14 cellular contexts compared by ENCODE assay signal in the genomic region with DNA sequence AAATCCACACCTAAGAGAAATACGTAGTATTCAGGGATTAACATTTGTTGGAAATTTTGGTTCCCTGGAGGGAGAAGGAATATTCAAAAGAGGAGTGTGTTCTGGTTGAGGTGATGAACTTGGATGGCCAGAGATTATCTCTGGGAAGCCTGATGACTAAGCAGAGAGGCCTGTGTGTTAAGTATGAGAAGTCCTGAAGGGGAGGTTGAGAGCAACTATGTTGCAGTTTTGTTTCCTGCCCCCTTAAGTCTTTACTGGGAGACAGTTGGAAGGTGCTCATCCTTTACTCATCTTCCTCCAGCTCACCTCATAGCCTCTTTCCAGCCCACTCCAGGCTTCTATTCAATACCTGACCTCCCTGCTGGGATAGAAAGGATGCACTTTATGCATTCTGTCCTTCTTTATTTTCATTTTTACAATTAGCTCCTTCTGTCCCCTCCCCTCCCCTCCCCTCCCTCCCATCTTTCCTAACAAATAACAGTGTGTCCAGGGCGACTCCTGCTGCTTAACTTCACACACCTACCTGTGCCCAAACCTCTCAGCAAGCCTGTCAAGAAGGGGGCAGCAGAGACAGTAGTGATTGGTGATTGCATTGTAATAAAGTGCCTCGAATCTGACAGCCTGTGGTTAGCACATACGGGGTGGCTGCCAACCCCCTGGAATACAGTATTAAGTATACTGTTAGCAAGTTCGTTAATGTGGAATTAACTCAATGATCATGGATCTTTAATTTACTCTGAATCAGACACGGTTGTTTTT. TPM values are rescaled to one million over a fixed set of nuclear protein-coding genes. Genes with fewer than 3 reads are reported as not detected.
DNase-seq lines count a peak whose midpoint lies in the region; ATAC-seq, FAIRE-seq and TF ChIP-seq lines count a peak whose summit lies in the region.
"Had no signal": no experiment of that assay in that cellular context is flagged by ENCODE, and none has a peak within 500 bp of the region (broad histone marks: within the 10 kb centered on the region; RNA-seq: fewer than 3 reads in every experiment).

No MANE protein-coding gene starts in this region.

- no peaks in the 10 kb centered on the region for H3K79me2 ChIP-seq in astrocyte (ENCODE audit: insufficient read depth, low read length)

- H3K36me3 ChIP-seq in astrocyte (ENCODE audit: insufficient read depth, low read length) (no peaks in the 10 kb centered on the region), left lung (peaks cover 0 to 5% of the 10 kb centered on the region in 2 donors)
- H3K36me3 ChIP-seq: cardiac muscle cell, thyroid gland had no signal

- H3K36me3 Mint-ChIP-seq in astrocyte (ENCODE audit: low read depth, unreplicated experiment): peaks cover 14% of the 10 kb centered on the region
- H3K36me3 Mint-ChIP-seq in immature natural killer cell: peaks cover 5 to 29% (median 7%) of the 10 kb centered on the region in 3 donors

- H2AFZ ChIP-seq in astrocyte (ENCODE audit: low read depth, low read length): no peak overlapping the region

- FAIRE-seq in D721Med (lab: Jason Lieb, UNC): no peak
- no peak for FAIRE-seq in astrocyte (lab: Jason Lieb, UNC)

- H3K4me2 ChIP-seq in astrocyte (ENCODE audit: low read length): peak overlapping the region; percentile 6

- H3K4me1 Mint-ChIP-seq in astrocyte (ENCODE audit: low read depth, unreplicated experiment) (peaks cover 12% of the 10 kb centered on the region), immature natural killer cell (peaks cover 50 to 72% of the 10 kb centered on the region in 2 donors)

- H3K9ac ChIP-seq in astrocyte (ENCODE audit: low read length): no peak overlapping the region

- no peaks in the 10 kb centered on the region for H3K9me3 ChIP-seq in astrocyte (ENCODE audit: insufficient read depth, low read depth, low read length)
- H3K9me3 ChIP-seq in left lung: no peaks in the 10 kb centered on the region

- no peak overlapping the region for H3K4me3 ChIP-seq in astrocyte (ENCODE audit: insufficient read depth, low read depth, low read length)
- no peak overlapping the region for H3K4me3 ChIP-seq in left lung
- H3K4me3 ChIP-seq: cardiac muscle cell, thyroid gland had no signal

- H3K27ac ChIP-seq in astrocyte (ENCODE audit: low read depth, low read length) (no peak overlapping the region), left lung (no peak overlapping the region)
- H3K27ac ChIP-seq: cardiac muscle cell, thyroid gland had no signal

- no peaks in the 10 kb centered on the region for H3K9me3 Mint-ChIP-seq in astrocyte (ENCODE audit: unreplicated experiment)
- no peaks in the 10 kb centered on the region for H3K9me3 Mint-ChIP-seq in immature natural killer cell

- peak; percentile 1 for TF ChIP-seq CTCF in D721Med (IDR thresholded peaks at IDR 0.05; ENCODE audit: insufficient read depth, missing control alignments)
- TF ChIP-seq CTCF in astrocyte (IDR thresholded peaks at IDR 0.05; ENCODE audit: insufficient read depth, low read depth, low read length): no peak
- TF ChIP-seq CTCF in left lung (IDR thresholded peaks at IDR 0.05): no peak

- H4K20me1 ChIP-seq in astrocyte (ENCODE audit: insufficient read depth, low read length): peaks cover 5% of the 10 kb centered on the region

- DNase-seq in D721Med (ENCODE audit: insufficient read length, low spot score): no peak
- peak; percentile 84 for DNase-seq in HT1080 (ENCODE audit: low read depth)
- DNase-seq in astrocyte (ENCODE audit: low read depth): peak; percentile 41
- DNase-seq in immature natural killer cell: peak; percentile 36 to 46 (median 41)
- no peak for DNase-seq in left lung
- no peak for DNase-seq in medulla oblongata (ENCODE audit: extremely low spot score)
- DNase-seq: activated T-cell treated with anti-CD3 and anti-CD28 coated beads for 4 hours, DND-41, glutamatergic neuron, midbrain, thyroid gland had no signal

- H3K27me3 Mint-ChIP-seq in astrocyte (ENCODE audit: low read depth, unreplicated experiment): no peaks in the 10 kb centered on the region
- H3K27me3 Mint-ChIP-seq in immature natural killer cell (ENCODE audit: low read depth in 3 of 3): no peaks in the 10 kb centered on the region

- H3K4me1 ChIP-seq in astrocyte (ENCODE audit: insufficient read depth, low read length) (peaks cover 11% of the 10 kb centered on the region), left lung (peaks cover 0 to 1% of the 10 kb centered on the region in 2 donors)
- H3K4me1 ChIP-seq: thyroid gland had no signal

- ATAC-seq in left lung (no peak), HG03039 (IDR thresholded peaks at IDR 0.05; ENCODE audit: unreplicated experiment) (no peak), GM21723 (IDR thresholded peaks at IDR 0.05; ENCODE audit: unreplicated experiment) (no peak)

- H3K27me3 ChIP-seq in astrocyte (ENCODE audit: insufficient read depth, low read length) (no peaks in the 10 kb centered on the region), left lung (no peaks in the 10 kb centered on the region)
- H3K27me3 ChIP-seq: cardiac muscle cell, thyroid gland had no signal

- H3K27ac Mint-ChIP-seq in astrocyte (ENCODE audit: unreplicated experiment) (peak overlapping the region; percentile 66), immature natural killer cell (peak overlapping the region; percentile 34 to 77 (median 69))

- intact Hi-C loops in left lung (cut with DNase I): no loop called here

- H3K4me3 Mint-ChIP-seq in astrocyte (ENCODE audit: unreplicated experiment) (peak overlapping the region; percentile 27), immature natural killer cell (peak overlapping the region; percentile 3 to 60 (median 45))

RNA-seq across cellular contexts. Expression of a gene that starts 11.9 kb away (rescaled TPM):
- 50.6 and 58.2 TPM in 2 replicates for total RNA-seq in HT1080 (2014; rRNA removed; shearing (Covaris generic))
- 33.2 and 33.3 TPM in 2 replicates for polyA plus RNA-seq in HT1080 (2015; cell fraction: cytosol; rRNA removed)
- polyA plus RNA-seq in HT1080 (2015; cell fraction: nucleus; rRNA removed): 21.5 and 21.8 TPM in 2 replicates
- total RNA-seq in astrocyte (42.2 and 45.4 TPM in 2 replicates), left lung (10 to 100 TPM; 22.7 to 31.8 TPM)
- polyA plus RNA-seq in immature natural killer cell: 10 to 100 TPM; 15.9 to 29.8 (median 23.2) TPM

Comparison
In these comparisons a context has a peak if more than half of its experiments do, and no peak if none do; other contexts are left out.
1. DNase-seq: peak in HT1080 (single experiment), astrocyte (single experiment) and immature natural killer cell (3 of 3); none in D721Med (single experiment), left lung (0 of 2) and medulla oblongata (single experiment).